14 cellular contexts compared by ENCODE assay signal in genomic region chr15:83046558-83047127, GRCh38. TPM values are rescaled to one million over a fixed set of nuclear protein-coding genes. Genes with fewer than 3 reads are reported as not detected.
DNase-seq lines count a peak whose midpoint lies in the region; ATAC-seq and TF ChIP-seq lines count a peak whose summit lies in the region.
"Had no signal": no experiment of that assay in that cellular context is flagged by ENCODE, and none has a peak within 500 bp of the region (broad histone marks: within the 10 kb centered on the region; RNA-seq: fewer than 3 reads in every experiment).

No MANE protein-coding gene starts in this region.

- no peaks in the 10 kb centered on the region for H3K27me3 ChIP-seq in breast epithelium
- H3K27me3 ChIP-seq in foreskin keratinocyte, result no peaks in the 10 kb centered on the region

- WGBS in lower leg skin, 2 donors, result 24 to 27% methylated on average over 3 of the region's 3 CpGs

- DNase-seq in MCF 10A (ENCODE audit: unreplicated experiment) (peak; percentile 47), breast epithelium (ENCODE audit: low spot score in 2 of 2) (no peak), astrocyte of the cerebellum (ENCODE audit: low read depth) (peak; percentile 55), foreskin keratinocyte (peak in 1 of 2 donors; percentile 34), stromal cell of bone marrow (ENCODE audit: low read depth) (peak; percentile 74), C1 segment of cervical spinal cord (lab: John Stamatoyannopoulos, UW) (no peak), lower leg skin (ENCODE audit: low spot score in 2 of 2) (no peak)
- DNase-seq in effector CD4-positive, alpha-beta T cell, result no peak
- DNase-seq: cerebellar nuclear complex, islet precursor cell, NCI-H1048, NCI-H345, nephron progenitor cell had no signal

- intact Hi-C loops in MCF 10A (cut with micrococcal nuclease) (no loop called here), breast epithelium (cut with DNase I; ENCODE audit: low total_unique reads) (no loop called here), lower leg skin (cut with DNase I; ENCODE audit: low total_unique reads) (no loop called here)

- peak; percentile 48 for ATAC-seq in foreskin keratinocyte
- ATAC-seq: GM12878 had no signal

- BruUV-seq in MCF 10A (replicated peaks; lab: Mats Ljungman, UMichigan), result no TSS peak

- in situ Hi-C loops in astrocyte of the cerebellum (cut with HindIII; ENCODE audit: low sequenced_read_pairs), result no loop called here

- H3K4me3 Mint-ChIP-seq in MCF 10A (ENCODE audit: unreplicated experiment), result no peak overlapping the region
- H3K4me3 Mint-ChIP-seq: nephron progenitor cell had no signal

- H3K4me3 ChIP-seq in breast epithelium, result no peak overlapping the region
- no peak overlapping the region for H3K4me3 ChIP-seq in astrocyte of the cerebellum (ENCODE audit: low read depth, low read length)
- H3K4me3 ChIP-seq in lower leg skin (ENCODE audit: low read depth, poor library complexity, severe bottlenecking), result no peak overlapping the region
- H3K4me3 ChIP-seq: GM12878 had no signal

- H3K36me3 ChIP-seq in breast epithelium, result no peaks in the 10 kb centered on the region

- no peak overlapping the region for H3K27ac ChIP-seq in breast epithelium
- peak overlapping the region; percentile 25 for H3K27ac ChIP-seq in foreskin keratinocyte

- H3K9me3 Mint-ChIP-seq in MCF 10A (ENCODE audit: unreplicated experiment), result no peaks in the 10 kb centered on the region
- H3K9me3 Mint-ChIP-seq: nephron progenitor cell had no signal

- CTCF ChIA-PET in MCF 10A (lab: Yijun Ruan, JAX), result no interaction called here

- POLR2A ChIA-PET in MCF 10A (lab: Yijun Ruan, JAX), result interaction anchor here (0.7 to 1.1 kb wide), 3 partner anchors 10 to 35 kb away, joined by 3 to 5 read pairs (median 4); no protein-coding TSS in a partner anchor

- peaks cover 19% of the 10 kb centered on the region for H3K4me1 Mint-ChIP-seq in MCF 10A (ENCODE audit: insufficient read depth, unreplicated experiment)
- H3K4me1 Mint-ChIP-seq: nephron progenitor cell had no signal

- TF ChIP-seq CTCF in MCF 10A (IDR thresholded peaks at IDR 0.05; ENCODE audit: unreplicated experiment) (no peak), breast epithelium (IDR thresholded peaks at IDR 0.05) (no peak), astrocyte of the cerebellum (IDR thresholded peaks at IDR 0.05; ENCODE audit: low read depth, low read length, missing control alignments) (no peak), foreskin keratinocyte (conservative IDR thresholded peaks at IDR 0.05) (no peak), lower leg skin (IDR thresholded peaks at IDR 0.05) (no peak)

- TF ChIP-seq POLR2A in breast epithelium (IDR thresholded peaks at IDR 0.05), result no peak
- no peak for TF ChIP-seq POLR2A in lower leg skin (IDR thresholded peaks at IDR 0.05)

- H3K9me3 ChIP-seq in breast epithelium, result no peaks in the 10 kb centered on the region

- no peaks in the 10 kb centered on the region for H3K4me1 ChIP-seq in breast epithelium
- H3K4me1 ChIP-seq in foreskin keratinocyte, result no peaks in the 10 kb centered on the region

- H3K27me3 Mint-ChIP-seq in MCF 10A (ENCODE audit: insufficient read depth, unreplicated experiment), result no peaks in the 10 kb centered on the region

- H3K27ac Mint-ChIP-seq in MCF 10A (ENCODE audit: low read depth, unreplicated experiment), result peak overlapping the region; percentile 63
- H3K27ac Mint-ChIP-seq: nephron progenitor cell had no signal

- H3K36me3 Mint-ChIP-seq in MCF 10A (ENCODE audit: insufficient read depth, unreplicated experiment), result peaks cover 29% of the 10 kb centered on the region

RNA-seq across cellular contexts. Expression of gene BTBD1, which starts 20.4 kb away (rescaled TPM):
- total RNA-seq in MCF 10A (2022), result 42.7 and 57.0 TPM in 2 replicates
- 10 to 100 TPM; 71.1 to 88.8 (median 87.5) TPM for total RNA-seq in breast epithelium
- 47.9 and 48.4 TPM in 2 replicates for total RNA-seq in foreskin keratinocyte
- 18.3 and 20.9 TPM in 2 replicates for polyA plus RNA-seq in foreskin keratinocyte
- total RNA-seq in lower leg skin, result 10 to 100 TPM; 46.2 to 57.5 (median 50.8) TPM

RNA-seq across cellular contexts. Expression of gene C15orf40, which starts 35.2 kb away (rescaled TPM):
- total RNA-seq in MCF 10A (2022) (38.1 and 39.3 TPM in 2 replicates), breast epithelium (10 to 100 TPM; 10.2 to 26.8 (median 14.6) TPM), foreskin keratinocyte (18.6 and 19.8 TPM in 2 replicates), lower leg skin (10 to 100 TPM in 3 of 4 donors, 1 to 10 TPM in 1; 8.6 to 28.2 (median 22.5) TPM)
- 27.9 and 33.4 TPM in 2 replicates for polyA plus RNA-seq in foreskin keratinocyte

Comparison
In these comparisons a context has a peak if more than half of its experiments do, and no peak if none do; other contexts are left out.
1. DNase-seq: peak in MCF 10A (single experiment), astrocyte of the cerebellum (single experiment) and stromal cell of bone marrow (single experiment); none in breast epithelium (0 of 2), effector CD4-positive, alpha-beta T cell (single experiment), C1 segment of cervical spinal cord (0 of 14) and lower leg skin (0 of 2).